7 cellular contexts compared by ENCODE assay signal in the genomic region with DNA sequence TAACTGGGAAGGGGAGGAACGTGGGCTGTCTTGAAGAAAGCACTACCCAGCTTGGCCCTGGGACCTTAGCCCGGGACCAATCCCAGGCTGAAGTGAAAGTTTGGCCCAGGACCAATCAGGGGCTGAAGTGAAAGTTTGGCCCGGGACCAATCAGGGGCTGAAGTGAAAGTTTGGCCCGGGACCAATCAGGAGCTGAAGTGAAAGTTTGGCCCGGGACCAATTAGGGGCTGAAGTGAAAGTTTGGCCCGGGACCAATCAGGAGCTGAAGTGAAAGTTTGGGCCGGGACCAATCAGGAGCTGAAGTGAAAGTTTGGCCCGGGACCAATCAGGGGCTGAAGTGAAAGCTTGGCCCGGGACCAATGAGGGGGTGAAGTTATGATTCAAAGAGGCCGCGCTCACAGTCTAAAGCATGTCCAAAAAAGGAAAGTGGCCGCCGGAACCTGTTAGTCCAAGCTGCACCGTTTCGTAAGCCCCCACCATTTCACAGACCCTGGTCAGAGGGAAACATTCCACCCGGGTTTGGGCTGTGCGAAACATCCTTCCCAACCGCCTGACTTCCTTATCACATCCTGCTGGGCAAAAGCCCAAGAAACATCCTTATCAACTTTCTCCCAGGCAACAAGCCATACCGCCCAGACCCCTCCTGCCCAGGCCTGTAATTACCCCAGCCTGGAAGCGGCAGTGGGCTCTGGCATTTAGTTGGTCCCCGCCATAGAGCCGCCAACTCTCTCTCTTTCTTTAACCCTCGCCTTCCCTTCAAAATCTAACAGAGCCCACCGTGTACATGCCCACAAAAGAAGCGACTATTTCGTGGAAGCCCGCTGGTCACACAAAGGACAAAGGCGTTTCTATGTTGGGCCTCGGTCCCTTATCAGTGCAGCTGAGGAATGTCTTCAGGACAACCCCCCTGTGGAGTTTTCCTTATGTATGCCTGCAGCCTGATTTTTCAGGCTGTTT. TPM values are rescaled to one million over a fixed set of nuclear protein-coding genes. Genes with fewer than 3 reads are reported as not detected.
DNase-seq lines count a peak whose midpoint lies in the region; TF ChIP-seq lines count a peak whose summit lies in the region.

No MANE protein-coding gene starts in this region.

- TF ChIP-seq CTCF in epithelial cell of esophagus (IDR thresholded peaks at IDR 0.05; ENCODE audit: insufficient read depth, low read depth, low read length, missing control alignments), result no peak
- TF ChIP-seq CTCF in suprapubic skin (IDR thresholded peaks at IDR 0.05), result no peak

- no peak for TF ChIP-seq POLR2A in suprapubic skin (IDR thresholded peaks at IDR 0.05)

- peaks cover 60% of the 10 kb centered on the region for H3K9me3 ChIP-seq in mesodermal cell (ENCODE audit: control insufficient read depth, low read length)
- H3K9me3 ChIP-seq in suprapubic skin, result peaks cover 3% of the 10 kb centered on the region

- TF ChIP-seq EP300 in suprapubic skin (IDR thresholded peaks at IDR 0.05), result no peak

- peaks cover 3% of the 10 kb centered on the region for H3K27me3 ChIP-seq in suprapubic skin

- peak overlapping the region; percentile 94 for H3K4me3 ChIP-seq in epithelial cell of esophagus (ENCODE audit: low read length)
- H3K4me3 ChIP-seq in mesodermal cell (ENCODE audit: extremely low read depth, insufficient read depth, low read length, poor library complexity, severe bottlenecking), result peak overlapping the region; percentile 76
- H3K4me3 ChIP-seq in suprapubic skin, result peak overlapping the region; percentile 87

- peak; percentile 86 for DNase-seq in ELR (ENCODE audit: low read depth)
- DNase-seq in KG1 (lab: John Stamatoyannopoulos, UW), result peak; percentile 55
- peak; percentile 10 for DNase-seq in UCSD-AML1 (lab: John Stamatoyannopoulos, UW; ENCODE audit: unreplicated experiment)
- peak; percentile 83 for DNase-seq in epithelial cell of esophagus (ENCODE audit: low read depth)
- peak in 1 of 2 donors; percentile 70 for DNase-seq in suprapubic skin (ENCODE audit: low spot score in 2 of 2)
- no peak for DNase-seq in cerebellar nuclear complex (lab: John Stamatoyannopoulos, UW)

- peaks cover 27% of the 10 kb centered on the region for H3K36me3 ChIP-seq in mesodermal cell (ENCODE audit: control insufficient read depth, insufficient read depth, low read length)
- no peaks in the 10 kb centered on the region for H3K36me3 ChIP-seq in suprapubic skin

- H3K27ac ChIP-seq in mesodermal cell (ENCODE audit: low read depth, low read length, severe bottlenecking) (peak overlapping the region; percentile 80), suprapubic skin (peak overlapping the region; percentile 75)

- 57 to 59% methylated on average over 27 to 28 of the region's 29 CpGs for WGBS in mesodermal cell (ENCODE audit: insufficient coverage in 2 of 2), 2 experiments
- WGBS in suprapubic skin, result 2% methylated on average over 29 of the region's 29 CpGs

- H3K4me1 ChIP-seq in mesodermal cell (ENCODE audit: control insufficient read depth, insufficient read depth, low read length, poor library complexity, severe bottlenecking) (no peaks in the 10 kb centered on the region), suprapubic skin (peaks cover 19% of the 10 kb centered on the region)

RNA-seq across cellular contexts. Expression of a gene that starts 1.1 kb away (rescaled TPM):
- 2.1 TPM for polyA plus RNA-seq in mesodermal cell (2013, experiment 1 of 2)
- 2.2 TPM for polyA plus RNA-seq in mesodermal cell (2013, experiment 2 of 2)
- total RNA-seq in suprapubic skin, result 10 to 100 TPM in 1 of 4 donors, 1 to 10 TPM in 3; 1.5 to 10.7 (median 4.8) TPM

Comparison
In these comparisons a context has a peak if more than half of its experiments do, and no peak if none do; other contexts are left out.
1. DNase-seq: peak in ELR (single experiment), KG1 (single experiment), UCSD-AML1 (single experiment) and epithelial cell of esophagus (single experiment); none in cerebellar nuclear complex (0 of 2).
2. Peak in every context shown above with its lines, with median percentiles within 50 percentile points of each other: H3K4me3 ChIP-seq.